ENCODE assay signal across 10 cellular contexts in genomic region chr3:160374472-160374871, GRCh38.
"Had no signal": no experiment of that assay in that cellular context is flagged by ENCODE, and none has a peak within 500 bp of the region (broad histone marks: within the 10 kb centered on the region; RNA-seq: fewer than 3 reads in every experiment).

No MANE protein-coding gene starts in this region.

- H3K4me3 Mint-ChIP-seq: activated CD4-positive, alpha-beta memory T cell treated with anti-CD3 and anti-CD28 coated beads, Interleukin-2, amount 10 ng/mL, durations not matched to agents 7 days and 5 days; activated T-cell treated with anti-CD3 and anti-CD28 coated beads, Interleukin-2, amount 50 U/mL, for 72 hours; memory B cell had no signal

- H3K4me1 Mint-ChIP-seq: activated CD4-positive, alpha-beta memory T cell treated with anti-CD3 and anti-CD28 coated beads, Interleukin-2, amount 10 ng/mL, durations not matched to agents 7 days and 5 days had no signal

- H3K9me3 Mint-ChIP-seq: activated CD4-positive, alpha-beta memory T cell treated with anti-CD3 and anti-CD28 coated beads, Interleukin-2, amount 10 ng/mL, durations not matched to agents 7 days and 5 days; activated T-cell treated with anti-CD3 and anti-CD28 coated beads, Interleukin-2, amount 50 U/mL, for 72 hours; memory B cell had no signal

- ATAC-seq: activated T-cell treated with anti-CD3 and anti-CD28 coated beads, Interleukin-2, amount 50 U/mL, for 72 hours had no signal

- DNase-seq: activated CD4-positive, alpha-beta memory T cell treated with anti-CD3 and anti-CD28 coated beads, Interleukin-2, amount 10 ng/mL, durations not matched to agents 7 days and 5 days; activated naive CD4-positive, alpha-beta T cell treated with Interleukin-2 at 50 U/mL for 16 hours; activated T-cell treated with anti-CD3 and anti-CD28 coated beads, Interleukin-2, amount 50 U/mL, for 72 hours; cortex of kidney; effector CD8-positive, alpha-beta T cell; stimulated activated CD4-positive, alpha-beta T cell treated with anti-CD3 and anti-CD28 coated beads, Interleukin-15, amount 100 ng/mL, for 24 hours; stimulated activated CD4-positive, alpha-beta T cell treated with anti-CD3 and anti-CD28 coated beads, Interleukin-4, amount 100 ng/mL, for 4 hours; stomach; T1000 had no signal

- H3K27me3 Mint-ChIP-seq: activated CD4-positive, alpha-beta memory T cell treated with anti-CD3 and anti-CD28 coated beads, Interleukin-2, amount 10 ng/mL, durations not matched to agents 7 days and 5 days; memory B cell had no signal

- H3K27ac Mint-ChIP-seq: activated CD4-positive, alpha-beta memory T cell treated with anti-CD3 and anti-CD28 coated beads, Interleukin-2, amount 10 ng/mL, durations not matched to agents 7 days and 5 days; activated T-cell treated with anti-CD3 and anti-CD28 coated beads, Interleukin-2, amount 50 U/mL, for 72 hours; memory B cell had no signal
